Comparison of ENCODE assay signal across 32 cellular contexts in genomic region chr14:67395876-67396189, GRCh38. TPM values are rescaled to one million over a fixed set of nuclear protein-coding genes. Genes with fewer than 3 reads are reported as not detected.
DNase-seq lines count a peak whose midpoint lies in the region; ATAC-seq, FAIRE-seq and TF ChIP-seq lines count a peak whose summit lies in the region.
"Had no signal": no experiment of that assay in that cellular context is flagged by ENCODE, and none has a peak within 500 bp of the region (broad histone marks: within the 10 kb centered on the region; RNA-seq: fewer than 3 reads in every experiment).

No MANE protein-coding gene starts in this region.

- peaks cover 9% of the 10 kb centered on the region for H3K4me1 Mint-ChIP-seq in astrocyte (ENCODE audit: low read depth, unreplicated experiment)
- H3K4me1 Mint-ChIP-seq in nephron progenitor cell: peaks cover 40% of the 10 kb centered on the region
- H3K4me1 Mint-ChIP-seq in natural killer cell: no peaks in the 10 kb centered on the region
- H3K4me1 Mint-ChIP-seq: stimulated activated effector memory CD8-positive, alpha-beta T cell treated with anti-CD3 and anti-CD28 coated beads, Interleukin-12 subunit alpha, Interleukin-12 subunit beta, amount 100 ng/mL, for 72 hours had no signal

- no peaks in the 10 kb centered on the region for H3K27me3 ChIP-seq in astrocyte (ENCODE audit: insufficient read depth, low read length)
- no peaks in the 10 kb centered on the region for H3K27me3 ChIP-seq in effector memory CD4-positive, alpha-beta T cell (replicated peaks; ENCODE audit: control insufficient read depth, insufficient read depth, low read length, poor library complexity, severe bottlenecking)
- H3K27me3 ChIP-seq: left lung, MG63 had no signal

- no peak overlapping the region for H3K27ac ChIP-seq in astrocyte (ENCODE audit: low read depth, low read length)
- no peak overlapping the region for H3K27ac ChIP-seq in effector memory CD4-positive, alpha-beta T cell (ENCODE audit: insufficient read depth, low read length, poor library complexity, severe bottlenecking)
- H3K27ac ChIP-seq: left lung, PC-9 had no signal

- H4K20me1 ChIP-seq in astrocyte (ENCODE audit: insufficient read depth, low read length): no peaks in the 10 kb centered on the region

- H2AFZ ChIP-seq in astrocyte (ENCODE audit: low read depth, low read length): no peak overlapping the region
- H2AFZ ChIP-seq: PC-9 had no signal

- intact Hi-C loops in lower leg skin (cut with DNase I; ENCODE audit: low total_unique reads): no loop called here
- intact Hi-C loops in natural killer cell (cut with micrococcal nuclease): no loop called here

- H3K4me2 ChIP-seq in astrocyte (ENCODE audit: low read length): no peak overlapping the region
- H3K4me2 ChIP-seq: PC-9 had no signal

- H3K9me3 ChIP-seq in astrocyte (ENCODE audit: insufficient read depth, low read depth, low read length): no peaks in the 10 kb centered on the region
- no peaks in the 10 kb centered on the region for H3K9me3 ChIP-seq in effector memory CD4-positive, alpha-beta T cell (ENCODE audit: control insufficient read depth, low read length)
- H3K9me3 ChIP-seq: left lung, MG63 had no signal

- TF ChIP-seq POLR2A in lower leg skin (IDR thresholded peaks at IDR 0.05): no peak

- no peaks in the 10 kb centered on the region for H3K9me3 Mint-ChIP-seq in astrocyte (ENCODE audit: unreplicated experiment)
- no peaks in the 10 kb centered on the region for H3K9me3 Mint-ChIP-seq in nephron progenitor cell
- no peaks in the 10 kb centered on the region for H3K9me3 Mint-ChIP-seq in natural killer cell
- H3K9me3 Mint-ChIP-seq: activated naive CD4-positive, alpha-beta T cell treated with anti-CD3 and anti-CD28 coated beads, Interleukin-2, amount 10 ng/mL, durations not matched to agents 7 days and 5 days; activated T-helper 1 cell treated with anti-CD3 and anti-CD28 coated beads, Interleukin-12 subunit alpha, Interleukin-12 subunit beta, Interleukin-2, Interleukin-4 antibody, amounts not matched to agents 30 ng/mL and 10 ng/mL and 1 ng/mL, durations not matched to agents 14 hours and 24 hours and 36 hours; CD4-positive, alpha-beta T cell; stimulated activated effector memory CD8-positive, alpha-beta T cell treated with anti-CD3 and anti-CD28 coated beads, Interleukin-12 subunit alpha, Interleukin-12 subunit beta, amount 100 ng/mL, for 72 hours; type B pancreatic cell had no signal

- ATAC-seq in GM18498 (IDR thresholded peaks at IDR 0.05; ENCODE audit: unreplicated experiment) (no peak), natural killer cell (no peak)
- ATAC-seq: GM12878; left lung; stimulated activated effector memory CD8-positive, alpha-beta T cell treated with anti-CD3 and anti-CD28 coated beads, Interleukin-12 subunit alpha, Interleukin-12 subunit beta, amount 100 ng/mL, for 72 hours had no signal

- DNase-seq in A172 (ENCODE audit: low spot score) (peak; percentile 45), HT1080 (ENCODE audit: low read depth) (peak; percentile 71), astrocyte (ENCODE audit: low read depth) (no peak), nephron progenitor cell (no peak), lower leg skin (ENCODE audit: low spot score in 2 of 2) (no peak), natural killer cell (no peak)
- DNase-seq in effector memory CD4-positive, alpha-beta T cell: no peak
- DNase-seq: activated CD4-positive, alpha-beta T cell treated with anti-CD3 and anti-CD28 coated beads, Interleukin-2, amount 50 U/mL, for 48 hours; activated CD4-positive, CD25-positive, alpha-beta regulatory T cell treated with anti-CD3 and anti-CD28 coated beads, Interleukin-2, amount 50 U/mL, for 72 hours; activated naive CD4-positive, alpha-beta T cell treated with anti-CD3 and anti-CD28 coated beads, Interleukin-2, amount 10 ng/mL, durations not matched to agents 7 days and 5 days; amygdala; CD4-positive, alpha-beta T cell; DND-41; KBM-7; left lung; MG63; NCI-H1105 treated with DMSO at 0.1 percent for 48 hours; NCI-H2081; NCI-H69; nucleus accumbens; Right ventricle myocardium superior had no signal

- H3K36me3 Mint-ChIP-seq in astrocyte (ENCODE audit: low read depth, unreplicated experiment) (peaks cover 1% of the 10 kb centered on the region), nephron progenitor cell (ENCODE audit: low read depth) (no peaks in the 10 kb centered on the region), natural killer cell (no peaks in the 10 kb centered on the region)
- H3K36me3 Mint-ChIP-seq: activated naive CD4-positive, alpha-beta T cell treated with anti-CD3 and anti-CD28 coated beads, Interleukin-2, amount 10 ng/mL, durations not matched to agents 7 days and 5 days; stimulated activated effector memory CD8-positive, alpha-beta T cell treated with anti-CD3 and anti-CD28 coated beads, Interleukin-12 subunit alpha, Interleukin-12 subunit beta, amount 100 ng/mL, for 72 hours; type B pancreatic cell had no signal

- H3K27ac Mint-ChIP-seq in astrocyte (ENCODE audit: unreplicated experiment) (peak overlapping the region; percentile 53), nephron progenitor cell (peak overlapping the region; percentile 53), natural killer cell (no peak overlapping the region)
- H3K27ac Mint-ChIP-seq: activated naive CD4-positive, alpha-beta T cell treated with anti-CD3 and anti-CD28 coated beads, Interleukin-2, amount 10 ng/mL, durations not matched to agents 7 days and 5 days; activated T-helper 1 cell treated with anti-CD3 and anti-CD28 coated beads, Interleukin-12 subunit alpha, Interleukin-12 subunit beta, Interleukin-2, Interleukin-4 antibody, amounts not matched to agents 30 ng/mL and 10 ng/mL and 1 ng/mL, durations not matched to agents 14 hours and 24 hours and 36 hours; CD4-positive, alpha-beta T cell; stimulated activated effector memory CD8-positive, alpha-beta T cell treated with anti-CD3 and anti-CD28 coated beads, Interleukin-12 subunit alpha, Interleukin-12 subunit beta, amount 100 ng/mL, for 72 hours; type B pancreatic cell had no signal

- H3K9ac ChIP-seq in astrocyte (ENCODE audit: low read length): no peak overlapping the region

- no peak overlapping the region for H3K4me3 Mint-ChIP-seq in astrocyte (ENCODE audit: unreplicated experiment)
- no peak overlapping the region for H3K4me3 Mint-ChIP-seq in nephron progenitor cell
- no peak overlapping the region for H3K4me3 Mint-ChIP-seq in natural killer cell
- H3K4me3 Mint-ChIP-seq: activated naive CD4-positive, alpha-beta T cell treated with anti-CD3 and anti-CD28 coated beads, Interleukin-2, amount 10 ng/mL, durations not matched to agents 7 days and 5 days; activated T-helper 1 cell treated with anti-CD3 and anti-CD28 coated beads, Interleukin-12 subunit alpha, Interleukin-12 subunit beta, Interleukin-2, Interleukin-4 antibody, amounts not matched to agents 30 ng/mL and 10 ng/mL and 1 ng/mL, durations not matched to agents 14 hours and 24 hours and 36 hours; CD4-positive, alpha-beta T cell; stimulated activated effector memory CD8-positive, alpha-beta T cell treated with anti-CD3 and anti-CD28 coated beads, Interleukin-12 subunit alpha, Interleukin-12 subunit beta, amount 100 ng/mL, for 72 hours; type B pancreatic cell had no signal

- FAIRE-seq in astrocyte (lab: Jason Lieb, UNC): no peak
- FAIRE-seq: A204.1, D721Med, GM12878, H54, islet of Langerhans had no signal

- H3K4me3 ChIP-seq in astrocyte (ENCODE audit: insufficient read depth, low read depth, low read length): no peak overlapping the region
- no peak overlapping the region for H3K4me3 ChIP-seq in lower leg skin (ENCODE audit: low read depth, poor library complexity, severe bottlenecking)
- no peak overlapping the region for H3K4me3 ChIP-seq in effector memory CD4-positive, alpha-beta T cell (ENCODE audit: insufficient read depth, low read depth, low read length, poor library complexity, severe bottlenecking)
- H3K4me3 ChIP-seq: GM12878, left lung, MG63, PC-9 had no signal

- WGBS in lower leg skin, 2 donors: 76 to 81% methylated on average over 5 of the region's 5 CpGs

- H3K79me2 ChIP-seq in astrocyte (ENCODE audit: insufficient read depth, low read length): no peaks in the 10 kb centered on the region

- H3K27me3 Mint-ChIP-seq in astrocyte (ENCODE audit: low read depth, unreplicated experiment) (peaks cover 21% of the 10 kb centered on the region), nephron progenitor cell (ENCODE audit: low read depth, poor library complexity) (peaks cover 13% of the 10 kb centered on the region), natural killer cell (ENCODE audit: low read depth in 2 of 2) (peaks cover 0 to 5% of the 10 kb centered on the region in 2 donors)
- H3K27me3 Mint-ChIP-seq: CD4-positive, alpha-beta T cell had no signal

- no peaks in the 10 kb centered on the region for H3K4me1 ChIP-seq in astrocyte (ENCODE audit: insufficient read depth, low read length)
- H3K4me1 ChIP-seq in effector memory CD4-positive, alpha-beta T cell (ENCODE audit: control insufficient read depth, insufficient read depth, low read length, poor library complexity, severe bottlenecking): peaks cover 9% of the 10 kb centered on the region
- H3K4me1 ChIP-seq: left lung had no signal

- TF ChIP-seq CTCF in astrocyte (IDR thresholded peaks at IDR 0.05; ENCODE audit: insufficient read depth, low read depth, low read length) (no peak), nephron progenitor cell (IDR thresholded peaks at IDR 0.05) (no peak), lower leg skin (IDR thresholded peaks at IDR 0.05) (no peak), natural killer cell (IDR thresholded peaks at IDR 0.05) (no peak)

- H3K36me3 ChIP-seq in astrocyte (ENCODE audit: insufficient read depth, low read length): no peaks in the 10 kb centered on the region
- no peaks in the 10 kb centered on the region for H3K36me3 ChIP-seq in effector memory CD4-positive, alpha-beta T cell (ENCODE audit: control insufficient read depth, insufficient read depth, low read length)
- H3K36me3 ChIP-seq: left lung, MG63 had no signal

RNA-seq across cellular contexts. Expression of gene PLEK2, which starts 16.1 kb away (rescaled TPM):
- total RNA-seq in A172 (2014; rRNA removed; shearing (Covaris generic)): 0.69 and 4.1 TPM in 2 replicates
- 1.4 and 2.3 TPM in 2 replicates for total RNA-seq in HT1080 (2014; rRNA removed; shearing (Covaris generic))
- polyA plus RNA-seq in HT1080 (2015; cell fraction: cytosol; rRNA removed): 0.66 and 1.4 TPM in 2 replicates
- 0.62 and 1.3 TPM in 2 replicates for polyA plus RNA-seq in HT1080 (2015; cell fraction: nucleus; rRNA removed)
- 0.75 and 1.3 TPM in 2 replicates for total RNA-seq in astrocyte
- total RNA-seq in lower leg skin: 10 to 100 TPM; 23.0 to 33.0 (median 29.5) TPM
- not detected for total RNA-seq in natural killer cell
- total RNA-seq: GM12878, myocyte, Right ventricle myocardium superior had no signal

RNA-seq across cellular contexts. Expression of gene EIF2S1, which starts 35.7 kb away (rescaled TPM):
- 316 and 323 TPM in 2 replicates for total RNA-seq in A172 (2014; rRNA removed; shearing (Covaris generic))
- 497 and 506 TPM in 2 replicates for total RNA-seq in HT1080 (2014; rRNA removed; shearing (Covaris generic))
- polyA plus RNA-seq in HT1080 (2015; cell fraction: cytosol; rRNA removed): 248 and 253 TPM in 2 replicates
- polyA plus RNA-seq in HT1080 (2015; cell fraction: nucleus; rRNA removed): 214 and 275 TPM in 2 replicates
- 123 and 143 TPM in 2 replicates for total RNA-seq in astrocyte
- 100 to 1,000 TPM in 2 of 4 donors, 10 to 100 TPM in 2; 72.3 to 113 (median 96.4) TPM for total RNA-seq in lower leg skin
- 10 to 100 TPM; 31.6 to 37.7 (median 33.2) TPM for total RNA-seq in natural killer cell

RNA-seq across cellular contexts. Expression of gene ATP6V1D, which starts 36.2 kb away (rescaled TPM):
- 159 and 183 TPM in 2 replicates for total RNA-seq in A172 (2014; rRNA removed; shearing (Covaris generic))
- 112 and 122 TPM in 2 replicates for total RNA-seq in HT1080 (2014; rRNA removed; shearing (Covaris generic))
- 73.7 and 101 TPM in 2 replicates for polyA plus RNA-seq in HT1080 (2015; cell fraction: cytosol; rRNA removed)
- polyA plus RNA-seq in HT1080 (2015; cell fraction: nucleus; rRNA removed): 47.8 and 58.7 TPM in 2 replicates
- total RNA-seq in astrocyte (96.3 and 105 TPM in 2 replicates), lower leg skin (10 to 100 TPM; 64.9 to 80.0 (median 74.7) TPM), natural killer cell (10 to 100 TPM; 61.9 to 77.5 (median 70.0) TPM)

Comparison
In these comparisons a context has a peak if more than half of its experiments do, and no peak if none do; other contexts are left out.
1. DNase-seq: peak in A172 (single experiment) and HT1080 (single experiment); none in astrocyte (single experiment), nephron progenitor cell (single experiment), lower leg skin (0 of 2), natural killer cell (single experiment) and effector memory CD4-positive, alpha-beta T cell (0 of 3).
2. H3K27ac Mint-ChIP-seq: peak in astrocyte (single experiment) and nephron progenitor cell (single experiment); none in natural killer cell (0 of 2).